Comparison of ENCODE assay signal across 29 cellular contexts in genomic region chr1:187844313-187844712, GRCh38.
"Had no signal": no experiment of that assay in that cellular context is flagged by ENCODE, and none has a peak within 500 bp of the region (broad histone marks: within the 10 kb centered on the region; RNA-seq: fewer than 3 reads in every experiment).

No MANE protein-coding gene starts in this region.

- ATAC-seq: activated CD4-positive, alpha-beta T cell treated with anti-CD3 and anti-CD28 coated beads for 36 hours; activated CD4-positive, CD25-positive, alpha-beta regulatory T cell treated with anti-CD3 and anti-CD28 coated beads, Interleukin-2, amount 50 U/mL, for 24 hours; activated CD8-positive, alpha-beta T cell treated with anti-CD3 and anti-CD28 coated beads, Interleukin-2, amount 10 ng/mL, durations not matched to agents 7 days and 5 days; activated naive CD4-positive, alpha-beta T cell treated with anti-CD3 and anti-CD28 coated beads, Interleukin-2, amount 50 U/mL, for 72 hours; WTC11 had no signal

- H3K4me3 ChIP-seq: adrenal gland, cardiac muscle cell had no signal

- H3K36me3 ChIP-seq: adrenal gland, brain microvascular endothelial cell, cardiac muscle cell had no signal

- H3K27ac ChIP-seq: adrenal gland, brain microvascular endothelial cell, cardiac muscle cell had no signal

- DNase-seq: activated CD4-positive, alpha-beta T cell treated with anti-CD3 and anti-CD28 coated beads for 36 hours; activated CD4-positive, alpha-beta T cell treated with anti-CD3 and anti-CD28 coated beads, Interleukin-2, amount 10 ng/mL, durations not matched to agents 7 days and 5 days; activated CD4-positive, alpha-beta T cell treated with anti-CD3 and anti-CD28 coated beads, Interleukin-2, amount 50 U/mL, for 48 hours; activated CD8-positive, alpha-beta T cell treated with anti-CD3 and anti-CD28 coated beads, Interleukin-2, amount 10 ng/mL, durations not matched to agents 7 days and 5 days; activated gamma-delta T cell treated with Interleukin-2 at 50 U/mL for 16 hours; activated naive CD4-positive, alpha-beta T cell treated with anti-CD3 and anti-CD28 coated beads for 36 hours; activated T-cell treated with anti-CD3 and anti-CD28 coated beads, Interleukin-2, amount 50 U/mL, for 24 hours; adrenal gland; anterior cingulate cortex; brain microvascular endothelial cell; Kasumi-1; MM.1S; MV-4-11; NCI-H1092; NCI-H1436 treated with DMSO at 0.1 percent for 48 hours; NCI-H1694 treated with DMSO at 0.1 percent for 48 hours; NCI-H2029; NCI-H345; NCI-H524 treated with DMSO at 0.1 percent for 48 hours; NK-92 treated with Interleukin-12 subunit alpha and Interleukin-12 subunit beta, amount 100 ng/mL, for 24 hours; Right ventricle myocardium superior; SW 1271; T-helper 1 cell; T-helper 2 cell; T1000 had no signal

- H3K27me3 ChIP-seq: adrenal gland, brain microvascular endothelial cell, cardiac muscle cell had no signal

- H3K9me3 ChIP-seq: adrenal gland had no signal

- H3K4me1 ChIP-seq: adrenal gland had no signal
